Comparison of ENCODE assay signal across 9 cellular contexts in genomic region chr4:81052119-81053068, GRCh38. TPM values are rescaled to one million over a fixed set of nuclear protein-coding genes. Genes with fewer than 3 reads are reported as not detected.
DNase-seq lines count a peak whose midpoint lies in the region; ATAC-seq, FAIRE-seq and TF ChIP-seq lines count a peak whose summit lies in the region.
"Had no signal": no experiment of that assay in that cellular context is flagged by ENCODE, and none has a peak within 500 bp of the region (broad histone marks: within the 10 kb centered on the region; RNA-seq: fewer than 3 reads in every experiment).

No MANE protein-coding gene starts in this region.

- no peaks in the 10 kb centered on the region for H3K4me1 ChIP-seq in endodermal cell (ENCODE audit: control insufficient read depth, insufficient read depth, low read length)

- ATAC-seq in HG02678 (IDR thresholded peaks at IDR 0.05; ENCODE audit: unreplicated experiment) = peak; percentile 98

- peak; percentile 91 for TF ChIP-seq CTCF in endodermal cell (conservative IDR thresholded peaks at IDR 0.05)

- peaks cover 8% of the 10 kb centered on the region for H3K27me3 ChIP-seq in endodermal cell (ENCODE audit: control insufficient read depth, insufficient read depth, low read length, poor library complexity, severe bottlenecking)

- TF ChIP-seq POLR2A in GM12892 (IDR thresholded peaks at IDR 0.05; ENCODE audit: low read depth, low read length) = no peak

- H3K9me3 ChIP-seq in endodermal cell (ENCODE audit: control insufficient read depth, low read length) = no peaks in the 10 kb centered on the region

- H3K9me3 Mint-ChIP-seq in endodermal cell = no peaks in the 10 kb centered on the region

- H3K4me1 Mint-ChIP-seq in endodermal cell = no peaks in the 10 kb centered on the region

- no peak overlapping the region for H3K4me3 ChIP-seq in endodermal cell (ENCODE audit: low read length)

- WGBS in endodermal cell (ENCODE audit: insufficient coverage in 1 of 2, insufficient read length in 1 of 2), 2 experiments = 76% methylated on average over 3 to 7 of the region's 7 CpGs

- H3K36me3 ChIP-seq in endodermal cell (ENCODE audit: control insufficient read depth, insufficient read depth, low read length) = no peaks in the 10 kb centered on the region

- DNase-seq in AG20443 (ENCODE audit: low spot score) (peak; percentile 47), GM12892 (ENCODE audit: insufficient read length) (no peak), NCI-H1092 treated with DMSO at 0.1 percent for 48 hours (lab: John Stamatoyannopoulos, UW) (peak; percentile 60), endodermal cell (peak; percentile 94), myocyte (ENCODE audit: low read depth) (peak; percentile 80), ureter (ENCODE audit: low spot score) (peak; percentile 52)
- peak; percentile 6 for DNase-seq in activated CD4-positive, CD25-positive, alpha-beta regulatory T cell treated with anti-CD3 and anti-CD28 coated beads, Interleukin-2, amount 50 U/mL, for 16 hours (ENCODE audit: low read depth, low spot score)

- no peak overlapping the region for H3K27ac ChIP-seq in endodermal cell (ENCODE audit: low read depth, low read length)

- peak; percentile 81 for FAIRE-seq in GM12892 (lab: Jason Lieb, UNC)
- FAIRE-seq: TTC549 had no signal

- no peak overlapping the region for H3K4me3 Mint-ChIP-seq in endodermal cell

- peaks cover 8% of the 10 kb centered on the region for H3K27me3 Mint-ChIP-seq in endodermal cell (ENCODE audit: insufficient read depth)

- no peak overlapping the region for H3K27ac Mint-ChIP-seq in endodermal cell

- H3K9ac ChIP-seq in endodermal cell (ENCODE audit: extremely low read depth, low read length, poor library complexity, severe bottlenecking) = no peak overlapping the region

- no peaks in the 10 kb centered on the region for H3K36me3 Mint-ChIP-seq in endodermal cell (ENCODE audit: low read depth)

RNA-seq across cellular contexts. Expression of gene BMP3, which starts 21.9 kb away (rescaled TPM):
- not detected for polyA plus RNA-seq in GM12892 (2012; ENCODE audit: missing spikeins)
- total RNA-seq in endodermal cell = under 1 TPM; 0.11 to 0.13 TPM
- 0.07 TPM for polyA plus RNA-seq in endodermal cell (2013, experiment 1 of 2)
- 0.08 TPM for polyA plus RNA-seq in endodermal cell (2013, experiment 2 of 2)
- 0.05 and 0.08 TPM in 2 replicates for total RNA-seq in myocyte
- 0.01 TPM for polyA plus RNA-seq in myocyte (2012)
- total RNA-seq in ureter = 108 TPM

Comparison
In these comparisons a context has a peak if more than half of its experiments do, and no peak if none do; other contexts are left out.
1. RNA of gene BMP3, which starts 21.9 kb away (total RNA-seq): 108 TPM in ureter (single experiment); 0.11 to 0.13 TPM in endodermal cell and 0.05 to 0.08 TPM in myocyte; every median in the first group is over 10 times any median in the second.